ENCODE assay signal across 2 cellular contexts in the genomic region with DNA sequence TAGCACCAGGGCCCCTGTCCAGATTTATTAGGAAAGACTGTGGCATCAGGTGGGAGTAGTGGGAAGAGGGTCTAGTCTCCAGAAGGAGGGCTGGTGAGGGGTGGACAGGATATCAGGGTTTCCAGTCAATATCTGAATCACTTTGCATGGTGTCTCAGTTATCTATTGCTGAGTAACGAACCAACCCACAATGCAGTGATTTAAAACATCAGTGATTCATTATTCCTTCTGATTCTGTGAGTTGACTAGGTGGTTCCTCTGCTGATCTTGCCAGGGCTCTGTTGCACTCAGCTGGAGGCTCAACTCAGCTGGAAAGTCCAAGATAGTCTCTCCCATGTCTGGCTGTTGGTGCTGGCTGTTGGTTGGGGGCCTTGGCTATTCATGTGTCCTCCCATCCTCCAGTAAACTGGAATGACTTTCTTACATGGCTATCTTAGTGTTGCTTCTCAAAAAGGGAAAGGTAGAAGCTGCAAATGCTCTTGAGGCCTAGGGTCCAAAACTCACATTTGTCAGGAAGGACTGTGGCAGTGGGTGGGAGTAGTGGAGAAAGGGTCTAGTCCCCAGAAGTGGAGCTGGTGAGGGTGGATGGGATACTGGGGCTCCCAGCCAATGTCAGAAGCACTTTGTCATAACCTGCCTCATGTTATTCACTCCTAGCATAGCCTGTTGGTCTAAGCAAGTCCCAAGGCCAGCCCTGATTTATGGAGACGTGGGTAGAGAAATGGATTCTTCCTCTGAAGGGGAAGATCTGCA.
TF ChIP-seq lines count a peak whose summit lies in the region.

No MANE protein-coding gene starts in this region.

TF ChIP-seq in K562, 482 proteins besides CTCF, POLR2A, EP300 and RAD21:
- TF ChIP-seq KDM1A (IDR thresholded peaks at IDR 0.05) = peak; percentile 49 to 64; a peak in 3 of 4 replicates
- TF ChIP-seq, protein P1, sequence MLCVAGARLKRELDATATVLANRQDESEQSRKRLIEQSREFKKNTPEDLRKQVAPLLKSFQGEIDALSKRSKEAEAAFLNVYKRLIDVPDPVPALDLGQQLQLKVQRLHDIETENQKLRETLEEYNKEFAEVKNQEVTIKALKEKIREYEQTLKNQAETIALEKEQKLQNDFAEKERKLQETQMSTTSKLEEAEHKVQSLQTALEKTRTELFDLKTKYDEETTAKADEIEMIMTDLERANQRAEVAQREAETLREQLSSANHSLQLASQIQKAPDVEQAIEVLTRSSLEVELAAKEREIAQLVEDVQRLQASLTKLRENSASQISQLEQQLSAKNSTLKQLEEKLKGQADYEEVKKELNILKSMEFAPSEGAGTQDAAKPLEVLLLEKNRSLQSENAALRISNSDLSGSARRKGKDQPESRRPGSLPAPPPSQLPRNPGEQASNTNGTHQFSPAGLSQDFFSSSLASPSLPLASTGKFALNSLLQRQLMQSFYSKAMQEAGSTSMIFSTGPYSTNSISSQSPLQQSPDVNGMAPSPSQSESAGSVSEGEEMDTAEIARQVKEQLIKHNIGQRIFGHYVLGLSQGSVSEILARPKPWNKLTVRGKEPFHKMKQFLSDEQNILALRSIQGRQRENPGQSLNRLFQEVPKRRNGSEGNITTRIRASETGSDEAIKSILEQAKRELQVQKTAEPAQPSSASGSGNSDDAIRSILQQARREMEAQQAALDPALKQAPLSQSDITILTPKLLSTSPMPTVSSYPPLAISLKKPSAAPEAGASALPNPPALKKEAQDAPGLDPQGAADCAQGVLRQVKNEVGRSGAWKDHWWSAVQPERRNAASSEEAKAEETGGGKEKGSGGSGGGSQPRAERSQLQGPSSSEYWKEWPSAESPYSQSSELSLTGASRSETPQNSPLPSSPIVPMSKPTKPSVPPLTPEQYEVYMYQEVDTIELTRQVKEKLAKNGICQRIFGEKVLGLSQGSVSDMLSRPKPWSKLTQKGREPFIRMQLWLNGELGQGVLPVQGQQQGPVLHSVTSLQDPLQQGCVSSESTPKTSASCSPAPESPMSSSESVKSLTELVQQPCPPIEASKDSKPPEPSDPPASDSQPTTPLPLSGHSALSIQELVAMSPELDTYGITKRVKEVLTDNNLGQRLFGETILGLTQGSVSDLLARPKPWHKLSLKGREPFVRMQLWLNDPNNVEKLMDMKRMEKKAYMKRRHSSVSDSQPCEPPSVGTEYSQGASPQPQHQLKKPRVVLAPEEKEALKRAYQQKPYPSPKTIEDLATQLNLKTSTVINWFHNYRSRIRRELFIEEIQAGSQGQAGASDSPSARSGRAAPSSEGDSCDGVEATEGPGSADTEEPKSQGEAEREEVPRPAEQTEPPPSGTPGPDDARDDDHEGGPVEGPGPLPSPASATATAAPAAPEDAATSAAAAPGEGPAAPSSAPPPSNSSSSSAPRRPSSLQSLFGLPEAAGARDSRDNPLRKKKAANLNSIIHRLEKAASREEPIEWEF (CRISPR knock-in tag; IDR thresholded peaks at IDR 0.05) = no peak

TF ChIP-seq in SK-N-SH treated with all-trans-retinoic acid at 6 μM for 48 hours, 23 proteins besides CTCF, POLR2A, EP300 and RAD21:
- TF ChIP-seq ZNF70 (CRISPR knock-in tag; IDR thresholded peaks at IDR 0.05) (no peak), TOX (CRISPR knock-in tag; IDR thresholded peaks at IDR 0.05; ENCODE audit: borderline replicate concordance) (no peak)
